ENCODE assay signal across 1 cellular context in the genomic region with DNA sequence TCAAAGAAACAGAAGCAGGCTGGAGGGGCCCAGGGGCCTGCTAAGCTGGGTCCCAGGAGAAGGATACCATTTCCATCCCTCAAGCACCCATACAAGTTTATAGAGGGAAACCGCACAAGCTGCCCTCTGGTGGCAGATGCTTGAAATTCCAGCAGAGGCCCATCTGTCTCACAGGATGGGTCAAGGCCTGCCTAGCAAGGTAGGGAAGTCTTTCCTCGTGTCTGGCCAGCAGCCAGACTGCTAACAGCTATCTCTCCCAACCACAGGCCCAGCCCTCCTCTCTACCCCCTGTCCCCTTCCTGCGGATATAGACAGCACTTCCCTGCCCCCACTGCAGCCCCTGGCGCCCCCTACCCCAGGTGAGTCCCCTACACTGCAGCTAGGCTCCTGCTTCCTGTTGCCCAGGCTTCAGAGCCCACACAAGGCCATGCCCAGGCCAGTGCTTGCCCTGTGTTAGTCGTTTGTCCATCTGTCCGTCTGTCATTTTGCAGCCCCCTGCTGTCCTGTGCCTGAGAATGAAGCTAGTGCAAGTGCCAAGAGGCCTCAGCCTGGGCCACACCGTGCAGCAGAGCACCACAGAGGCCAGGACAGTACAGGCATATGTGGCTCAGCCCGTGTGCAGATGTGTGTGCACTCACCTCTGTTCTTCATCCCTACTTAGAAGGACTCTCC.
TF ChIP-seq lines count a peak whose summit lies in the region.

No MANE protein-coding gene starts in this region.

TF ChIP-seq in H1, 55 proteins besides CTCF, POLR2A, EP300 and RAD21:
- TF ChIP-seq ASH2L (IDR thresholded peaks at IDR 0.05; ENCODE audit: low read length) = no peak
- no peak for TF ChIP-seq RFX5 (IDR thresholded peaks at IDR 0.05; ENCODE audit: borderline replicate concordance, low read depth, low read length)
- TF ChIP-seq CHD1 (IDR thresholded peaks at IDR 0.05; ENCODE audit: low read depth, low read length) = no peak
- 0 out of 4 replicates have a peak, but pooled peaks of 1 of the 2 experiments have one; percentile 34 for TF ChIP-seq SIN3A (conservative IDR thresholded peaks at IDR 0.05 in 1 of 2, IDR thresholded peaks at IDR 0.05 in 1 of 2; ENCODE audit: low read depth in 1 of 2, low read length in 2 of 2)
- no peak for TF ChIP-seq TAF7 (optimal IDR thresholded peaks at IDR 0.05; ENCODE audit: borderline replicate concordance, low read depth, low read length)
- TF ChIP-seq ZNF274 (IDR thresholded peaks at IDR 0.05; ENCODE audit: borderline replicate concordance, extremely low read depth, low read length) = no peak
- no peak for TF ChIP-seq KDM5A (IDR thresholded peaks at IDR 0.05; ENCODE audit: low read length)
- TF ChIP-seq EZH2 (IDR thresholded peaks at IDR 0.05; ENCODE audit: low read depth, low read length, severe bottlenecking) = no peak
- no peak for TF ChIP-seq CHD2 (IDR thresholded peaks at IDR 0.05; ENCODE audit: low read length)
- no peak for TF ChIP-seq BACH1 (IDR thresholded peaks at IDR 0.05; ENCODE audit: low read length)
- TF ChIP-seq KDM1A (IDR thresholded peaks at IDR 0.05; ENCODE audit: borderline replicate concordance, low read length) = peak; percentile 41; the same call in 1 of the 2 replicates
- no peak for TF ChIP-seq TAF1 (IDR thresholded peaks at IDR 0.05; ENCODE audit: low read depth, low read length)
- TF ChIP-seq FOSL1 (IDR thresholded peaks at IDR 0.05; ENCODE audit: insufficient read depth, low read depth, low read length) = no peak
- no peak for TF ChIP-seq MAFK (IDR thresholded peaks at IDR 0.05; ENCODE audit: low read depth, low read length)
- TF ChIP-seq, protein P1, sequence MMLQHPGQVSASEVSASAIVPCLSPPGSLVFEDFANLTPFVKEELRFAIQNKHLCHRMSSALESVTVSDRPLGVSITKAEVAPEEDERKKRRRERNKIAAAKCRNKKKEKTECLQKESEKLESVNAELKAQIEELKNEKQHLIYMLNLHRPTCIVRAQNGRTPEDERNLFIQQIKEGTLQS (IDR thresholded peaks at IDR 0.05; ENCODE audit: insufficient read depth, low read depth, low read length) = no peak
- no peak for TF ChIP-seq CREB1 (IDR thresholded peaks at IDR 0.05)
- TF ChIP-seq MAX (IDR thresholded peaks at IDR 0.05) = peak; percentile 32; the same call in 1 of the 2 replicates
- TF ChIP-seq SAP30 (IDR thresholded peaks at IDR 0.05; ENCODE audit: insufficient read depth, insufficient replicate concordance, low read length) = no peak
- TF ChIP-seq PHF8 (conservative IDR thresholded peaks at IDR 0.05; ENCODE audit: low read depth, low read length) = no peak
- TF ChIP-seq YY1 (IDR thresholded peaks at IDR 0.05; ENCODE audit: low read depth, low read length) = 0 out of 2 replicates have a peak, but pooled peaks have one; percentile 7
- TF ChIP-seq JUND (IDR thresholded peaks at IDR 0.05; ENCODE audit: low read length) = no peak
- TF ChIP-seq, protein P2, sequence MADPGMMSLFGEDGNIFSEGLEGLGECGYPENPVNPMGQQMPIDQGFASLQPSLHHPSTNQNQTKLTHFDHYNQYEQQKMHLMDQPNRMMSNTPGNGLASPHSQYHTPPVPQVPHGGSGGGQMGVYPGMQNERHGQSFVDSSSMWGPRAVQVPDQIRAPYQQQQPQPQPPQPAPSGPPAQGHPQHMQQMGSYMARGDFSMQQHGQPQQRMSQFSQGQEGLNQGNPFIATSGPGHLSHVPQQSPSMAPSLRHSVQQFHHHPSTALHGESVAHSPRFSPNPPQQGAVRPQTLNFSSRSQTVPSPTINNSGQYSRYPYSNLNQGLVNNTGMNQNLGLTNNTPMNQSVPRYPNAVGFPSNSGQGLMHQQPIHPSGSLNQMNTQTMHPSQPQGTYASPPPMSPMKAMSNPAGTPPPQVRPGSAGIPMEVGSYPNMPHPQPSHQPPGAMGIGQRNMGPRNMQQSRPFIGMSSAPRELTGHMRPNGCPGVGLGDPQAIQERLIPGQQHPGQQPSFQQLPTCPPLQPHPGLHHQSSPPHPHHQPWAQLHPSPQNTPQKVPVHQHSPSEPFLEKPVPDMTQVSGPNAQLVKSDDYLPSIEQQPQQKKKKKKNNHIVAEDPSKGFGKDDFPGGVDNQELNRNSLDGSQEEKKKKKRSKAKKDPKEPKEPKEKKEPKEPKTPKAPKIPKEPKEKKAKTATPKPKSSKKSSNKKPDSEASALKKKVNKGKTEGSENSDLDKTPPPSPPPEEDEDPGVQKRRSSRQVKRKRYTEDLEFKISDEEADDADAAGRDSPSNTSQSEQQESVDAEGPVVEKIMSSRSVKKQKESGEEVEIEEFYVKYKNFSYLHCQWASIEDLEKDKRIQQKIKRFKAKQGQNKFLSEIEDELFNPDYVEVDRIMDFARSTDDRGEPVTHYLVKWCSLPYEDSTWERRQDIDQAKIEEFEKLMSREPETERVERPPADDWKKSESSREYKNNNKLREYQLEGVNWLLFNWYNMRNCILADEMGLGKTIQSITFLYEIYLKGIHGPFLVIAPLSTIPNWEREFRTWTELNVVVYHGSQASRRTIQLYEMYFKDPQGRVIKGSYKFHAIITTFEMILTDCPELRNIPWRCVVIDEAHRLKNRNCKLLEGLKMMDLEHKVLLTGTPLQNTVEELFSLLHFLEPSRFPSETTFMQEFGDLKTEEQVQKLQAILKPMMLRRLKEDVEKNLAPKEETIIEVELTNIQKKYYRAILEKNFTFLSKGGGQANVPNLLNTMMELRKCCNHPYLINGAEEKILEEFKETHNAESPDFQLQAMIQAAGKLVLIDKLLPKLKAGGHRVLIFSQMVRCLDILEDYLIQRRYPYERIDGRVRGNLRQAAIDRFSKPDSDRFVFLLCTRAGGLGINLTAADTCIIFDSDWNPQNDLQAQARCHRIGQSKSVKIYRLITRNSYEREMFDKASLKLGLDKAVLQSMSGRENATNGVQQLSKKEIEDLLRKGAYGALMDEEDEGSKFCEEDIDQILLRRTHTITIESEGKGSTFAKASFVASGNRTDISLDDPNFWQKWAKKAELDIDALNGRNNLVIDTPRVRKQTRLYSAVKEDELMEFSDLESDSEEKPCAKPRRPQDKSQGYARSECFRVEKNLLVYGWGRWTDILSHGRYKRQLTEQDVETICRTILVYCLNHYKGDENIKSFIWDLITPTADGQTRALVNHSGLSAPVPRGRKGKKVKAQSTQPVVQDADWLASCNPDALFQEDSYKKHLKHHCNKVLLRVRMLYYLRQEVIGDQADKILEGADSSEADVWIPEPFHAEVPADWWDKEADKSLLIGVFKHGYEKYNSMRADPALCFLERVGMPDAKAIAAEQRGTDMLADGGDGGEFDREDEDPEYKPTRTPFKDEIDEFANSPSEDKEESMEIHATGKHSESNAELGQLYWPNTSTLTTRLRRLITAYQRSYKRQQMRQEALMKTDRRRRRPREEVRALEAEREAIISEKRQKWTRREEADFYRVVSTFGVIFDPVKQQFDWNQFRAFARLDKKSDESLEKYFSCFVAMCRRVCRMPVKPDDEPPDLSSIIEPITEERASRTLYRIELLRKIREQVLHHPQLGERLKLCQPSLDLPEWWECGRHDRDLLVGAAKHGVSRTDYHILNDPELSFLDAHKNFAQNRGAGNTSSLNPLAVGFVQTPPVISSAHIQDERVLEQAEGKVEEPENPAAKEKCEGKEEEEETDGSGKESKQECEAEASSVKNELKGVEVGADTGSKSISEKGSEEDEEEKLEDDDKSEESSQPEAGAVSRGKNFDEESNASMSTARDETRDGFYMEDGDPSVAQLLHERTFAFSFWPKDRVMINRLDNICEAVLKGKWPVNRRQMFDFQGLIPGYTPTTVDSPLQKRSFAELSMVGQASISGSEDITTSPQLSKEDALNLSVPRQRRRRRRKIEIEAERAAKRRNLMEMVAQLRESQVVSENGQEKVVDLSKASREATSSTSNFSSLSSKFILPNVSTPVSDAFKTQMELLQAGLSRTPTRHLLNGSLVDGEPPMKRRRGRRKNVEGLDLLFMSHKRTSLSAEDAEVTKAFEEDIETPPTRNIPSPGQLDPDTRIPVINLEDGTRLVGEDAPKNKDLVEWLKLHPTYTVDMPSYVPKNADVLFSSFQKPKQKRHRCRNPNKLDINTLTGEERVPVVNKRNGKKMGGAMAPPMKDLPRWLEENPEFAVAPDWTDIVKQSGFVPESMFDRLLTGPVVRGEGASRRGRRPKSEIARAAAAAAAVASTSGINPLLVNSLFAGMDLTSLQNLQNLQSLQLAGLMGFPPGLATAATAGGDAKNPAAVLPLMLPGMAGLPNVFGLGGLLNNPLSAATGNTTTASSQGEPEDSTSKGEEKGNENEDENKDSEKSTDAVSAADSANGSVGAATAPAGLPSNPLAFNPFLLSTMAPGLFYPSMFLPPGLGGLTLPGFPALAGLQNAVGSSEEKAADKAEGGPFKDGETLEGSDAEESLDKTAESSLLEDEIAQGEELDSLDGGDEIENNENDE (IDR thresholded peaks at IDR 0.05; ENCODE audit: insufficient replicate concordance, low read length) = no peak
- no peak for TF ChIP-seq SP2 (IDR thresholded peaks at IDR 0.05; ENCODE audit: low read length)
- TF ChIP-seq TBP (IDR thresholded peaks at IDR 0.05; ENCODE audit: low read depth, low read length) = no peak
- no peak for TF ChIP-seq CEBPB (IDR thresholded peaks at IDR 0.05; ENCODE audit: low read depth, low read length)
- no peak for TF ChIP-seq BCL11A (IDR thresholded peaks at IDR 0.05; ENCODE audit: low read depth in 2 of 2, low read length in 2 of 2)
- TF ChIP-seq TEAD4 (IDR thresholded peaks at IDR 0.05; ENCODE audit: low read depth, low read length) = peak; percentile 92
- TF ChIP-seq SIX5 (IDR thresholded peaks at IDR 0.05; ENCODE audit: low read depth, low read length) = no peak
- TF ChIP-seq E2F6 (IDR thresholded peaks at IDR 0.05) = no peak
- 0 out of 2 replicates have a peak, but pooled peaks have one; percentile 36 for TF ChIP-seq TCF12 (IDR thresholded peaks at IDR 0.05; ENCODE audit: low read depth, low read length)
- no peak for TF ChIP-seq JUN (IDR thresholded peaks at IDR 0.05; ENCODE audit: low read depth, low read length)
- TF ChIP-seq POU5F1 (IDR thresholded peaks at IDR 0.05; ENCODE audit: low read depth, low read length) = no peak
- TF ChIP-seq SRF (IDR thresholded peaks at IDR 0.05; ENCODE audit: low read depth, low read length) = no peak
- no peak for TF ChIP-seq CBX8 (IDR thresholded peaks at IDR 0.05; ENCODE audit: borderline replicate concordance, low read depth, low read length)
- TF ChIP-seq KDM4A (IDR thresholded peaks at IDR 0.05; ENCODE audit: low read depth, low read length, severe bottlenecking) = no peak
TF ChIP-seq in H1: peak in this region for 6.
